Comparison of ENCODE assay signal across 34 cellular contexts in the genomic region with DNA sequence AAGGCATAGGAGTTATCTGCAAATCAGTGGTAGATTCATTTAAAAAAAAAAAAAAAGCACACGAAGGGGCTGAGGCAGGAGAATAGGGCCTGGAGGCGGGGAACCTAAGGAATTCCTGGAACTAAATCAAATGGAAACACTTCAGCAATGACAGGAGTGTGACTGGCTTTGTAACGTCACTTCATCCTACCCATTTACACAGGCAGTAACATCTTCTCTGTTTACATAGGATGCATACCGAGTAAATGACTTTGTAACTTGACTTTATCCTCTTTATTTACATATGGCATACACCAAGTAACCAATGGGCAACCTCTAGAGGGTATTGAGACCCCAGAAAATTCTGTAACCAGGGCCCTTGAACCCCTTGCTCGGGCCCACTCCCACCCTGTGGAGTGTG. TPM values are rescaled to one million over a fixed set of nuclear protein-coding genes. Genes with fewer than 3 reads are reported as not detected.
"Had no signal": no experiment of that assay in that cellular context is flagged by ENCODE, and none has a peak within 500 bp of the region (broad histone marks: within the 10 kb centered on the region; RNA-seq: fewer than 3 reads in every experiment).

No MANE protein-coding gene starts in this region.

- H3K4me3 Mint-ChIP-seq: activated CD8-positive, alpha-beta T cell treated with anti-CD3 and anti-CD28 coated beads for 36 hours; activated T-cell treated with anti-CD3 and anti-CD28 coated beads, Interleukin-2, amount 50 U/mL, for 4 hours; activated T-helper 17 cell treated with anti-CD3 and anti-CD28 coated beads, Interleukin-2, amount 50 U/mL, for 72 hours; naive thymus-derived CD4-positive, alpha-beta T cell; WTC11 had no signal

- H3K4me3 ChIP-seq: breast epithelium, gastroesophageal sphincter, pancreas, prostate gland, sigmoid colon, tibial nerve had no signal

- ATAC-seq: activated CD8-positive, alpha-beta T cell treated with anti-CD3 and anti-CD28 coated beads for 36 hours; activated T-cell treated with anti-CD3 and anti-CD28 coated beads, Interleukin-2, amount 50 U/mL, for 4 hours; activated T-helper 17 cell treated with anti-CD3 and anti-CD28 coated beads, Interleukin-2, amount 50 U/mL, for 72 hours; gastroesophageal sphincter; naive thymus-derived CD4-positive, alpha-beta T cell; pancreas; WTC11 had no signal

- H3K9me3 ChIP-seq: breast epithelium, gastroesophageal sphincter, pancreas, prostate gland, sigmoid colon, tibial nerve had no signal

- H3K9me3 Mint-ChIP-seq: activated T-cell treated with anti-CD3 and anti-CD28 coated beads, Interleukin-2, amount 50 U/mL, for 4 hours; activated T-helper 17 cell treated with anti-CD3 and anti-CD28 coated beads, Interleukin-2, amount 50 U/mL, for 72 hours had no signal

- H3K36me3 Mint-ChIP-seq: naive thymus-derived CD4-positive, alpha-beta T cell had no signal

- H3K27ac ChIP-seq: breast epithelium, gastroesophageal sphincter, pancreas, prostate gland, sigmoid colon, tibial nerve had no signal

- H3K4me1 ChIP-seq: breast epithelium, gastroesophageal sphincter, pancreas, prostate gland, sigmoid colon, tibial nerve had no signal

- H3K27ac Mint-ChIP-seq: activated CD8-positive, alpha-beta T cell treated with anti-CD3 and anti-CD28 coated beads for 36 hours; activated T-helper 17 cell treated with anti-CD3 and anti-CD28 coated beads, Interleukin-2, amount 50 U/mL, for 72 hours; naive thymus-derived CD4-positive, alpha-beta T cell; WTC11 had no signal

- H3K36me3 ChIP-seq: breast epithelium, gastroesophageal sphincter, pancreas, prostate gland, sigmoid colon, tibial nerve had no signal

- FAIRE-seq: colon, kidney, pancreas, small intestine had no signal

- H3K4me1 Mint-ChIP-seq: activated T-helper 17 cell treated with anti-CD3 and anti-CD28 coated beads, Interleukin-2, amount 50 U/mL, for 72 hours; WTC11 had no signal

- DNase-seq: activated CD4-positive, alpha-beta T cell treated with anti-CD3 and anti-CD28 coated beads for 1 hour; activated CD4-positive, alpha-beta T cell treated with anti-CD3 and anti-CD28 coated beads, Interleukin-2, amount 50 U/mL, for 1 hour; activated CD8-positive, alpha-beta T cell treated with anti-CD3 and anti-CD28 coated beads for 36 hours; activated gamma-delta T cell treated with Interleukin-2 at 50 U/mL for 16 hours; activated naive CD4-positive, alpha-beta T cell treated with anti-CD3 and anti-CD28 coated beads, Interleukin-2, amount 50 U/mL, for 16 hours; activated T-cell treated with anti-CD3 and anti-CD28 coated beads, Interleukin-2, amount 50 U/mL, for 4 hours; amygdala; dermis blood vessel endothelial cell; effector CD4-positive, alpha-beta T cell; head of caudate nucleus; hippocampal formation; kidney; midbrain; naive thymus-derived CD4-positive, alpha-beta T cell; nucleus accumbens; pancreas; retina; sigmoid colon; small intestine; stimulated activated CD4-positive, alpha-beta T cell treated with anti-CD3 and anti-CD28 coated beads, Interleukin-2, amount 100 ng/mL, for 24 hours; stimulated activated naive CD4-positive, alpha-beta T cell; SW 1271; T-helper 2 cell had no signal

- H3K27me3 ChIP-seq: breast epithelium, pancreas, sigmoid colon, tibial nerve had no signal

RNA-seq across cellular contexts. Expression of gene IYD, which starts 56.4 kb away (rescaled TPM):
- total RNA-seq: activated CD8-positive, alpha-beta T cell treated with anti-CD3 and anti-CD28 coated beads for 36 hours; activated T-helper 17 cell treated with anti-CD3 and anti-CD28 coated beads, Interleukin-2, amount 50 U/mL, for 72 hours; dermis blood vessel endothelial cell; fibroblast of lung; fibroblast of villous mesenchyme; gastroesophageal sphincter; naive thymus-derived CD4-positive, alpha-beta T cell; temporal lobe; WTC11 had no signal
- polyA plus RNA-seq: fibroblast of lung; naive thymus-derived CD4-positive, alpha-beta T cell; neural cell had no signal
